In genomic region chr3:125357837-125358236, GRCh38 we compare ENCODE assay signal across 1 cellular context.
TF ChIP-seq lines count a peak whose summit lies in the region.

No MANE protein-coding gene starts in this region.

TF ChIP-seq in GM23338, 12 proteins besides CTCF, POLR2A, EP300 and RAD21 (continued from another document):
- TF ChIP-seq ZNF462 (CRISPR knock-in tag; IDR thresholded peaks at IDR 0.05) (no peak), CREB1 (CRISPR knock-in tag; IDR thresholded peaks at IDR 0.05; ENCODE audit: low read depth) (no peak), ZNF331 (CRISPR knock-in tag; IDR thresholded peaks at IDR 0.05; ENCODE audit: low read depth) (no peak), NANOG (IDR thresholded peaks at IDR 0.05; ENCODE audit: borderline replicate concordance) (no peak), EZH2phosphoT487 (IDR thresholded peaks at IDR 0.05; ENCODE audit: unreplicated experiment) (no peak), ETS1 (IDR thresholded peaks at IDR 0.05) (no peak), JUNB (IDR thresholded peaks at IDR 0.05; ENCODE audit: unreplicated experiment) (no peak), EZH2 (IDR thresholded peaks at IDR 0.05; ENCODE audit: low read depth, unreplicated experiment) (no peak), ZNF114 (CRISPR knock-in tag; IDR thresholded peaks at IDR 0.05) (no peak), STAT1 (IDR thresholded peaks at IDR 0.05; ENCODE audit: unreplicated experiment) (no peak), POLR2AphosphoS5 (IDR thresholded peaks at IDR 0.05; ENCODE audit: low read depth) (no peak)
